ENCODE assay signal across 8 cellular contexts in genomic region chr6:163354779-163355431, GRCh38. TPM values are rescaled to one million over a fixed set of nuclear protein-coding genes. Genes with fewer than 3 reads are reported as not detected.
DNase-seq lines count a peak whose midpoint lies in the region; ATAC-seq and TF ChIP-seq lines count a peak whose summit lies in the region.

No MANE protein-coding gene starts in this region.

- peak; percentile 71 for ATAC-seq in GM19328 (IDR thresholded peaks at IDR 0.05; ENCODE audit: unreplicated experiment)
- peak; percentile 77 for ATAC-seq in HG03571 (IDR thresholded peaks at IDR 0.05; ENCODE audit: unreplicated experiment)

- intact Hi-C loops in prostate gland (cut with DNase I), result no loop called here

- H3K27me3 ChIP-seq in neutrophil (no peaks in the 10 kb centered on the region), prostate gland (replicated peaks; ENCODE audit: insufficient read depth) (no peaks in the 10 kb centered on the region)

- DNase-seq in cerebellum (ENCODE audit: low spot score), result peak; percentile 27
- no peak for DNase-seq in NCI-H2227 (lab: John Stamatoyannopoulos, UW; ENCODE audit: unreplicated experiment)
- no peak for DNase-seq in NCI-H748 treated with DMSO at 0.1 percent for 48 hours (lab: John Stamatoyannopoulos, UW)
- no peak for DNase-seq in SHP77 (lab: John Stamatoyannopoulos, UW)
- no peak for DNase-seq in prostate gland (ENCODE audit: low spot score)

- 56% methylated on average over 11 of the region's 11 CpGs for WGBS in prostate gland

- TF ChIP-seq POLR2A in prostate gland (IDR thresholded peaks at IDR 0.05), result no peak

- H3K4me3 ChIP-seq in neutrophil (ENCODE audit: low read depth in 1 of 2, low read length in 1 of 2) (peak overlapping the region; percentile 10 to 30), prostate gland (no peak overlapping the region)

- H3K9me3 ChIP-seq in neutrophil, result no peaks in the 10 kb centered on the region
- no peaks in the 10 kb centered on the region for H3K9me3 ChIP-seq in prostate gland

- H3K27ac ChIP-seq in neutrophil (peak overlapping the region; percentile 68), prostate gland (no peak overlapping the region)

- H3K4me1 ChIP-seq in neutrophil (ENCODE audit: control insufficient read depth in 1 of 2, insufficient read depth in 1 of 2, low read depth in 1 of 2, low read length in 1 of 2) (peaks cover 22 to 23% of the 10 kb centered on the region in 2 experiments), prostate gland (replicated peaks) (no peaks in the 10 kb centered on the region)

- H3K36me3 ChIP-seq in neutrophil (no peaks in the 10 kb centered on the region), prostate gland (no peaks in the 10 kb centered on the region)

- TF ChIP-seq CTCF in neutrophil (IDR thresholded peaks at IDR 0.05), result no peak
- no peak for TF ChIP-seq CTCF in prostate gland (IDR thresholded peaks at IDR 0.05)

RNA-seq across cellular contexts. Expression of gene QKI, which starts 59.6 kb away (rescaled TPM):
- 363 TPM for total RNA-seq in cerebellum
- total RNA-seq in prostate gland, result 100 to 1,000 TPM in 1 of 2 donors, 10 to 100 TPM in 1; 63.0 to 316 TPM

Comparison
In these comparisons a context has a peak if more than half of its experiments do, and no peak if none do; other contexts are left out.
1. H3K4me3 ChIP-seq: peak in neutrophil (2 of 2); none in prostate gland (0 of 2).